In the genomic region with DNA sequence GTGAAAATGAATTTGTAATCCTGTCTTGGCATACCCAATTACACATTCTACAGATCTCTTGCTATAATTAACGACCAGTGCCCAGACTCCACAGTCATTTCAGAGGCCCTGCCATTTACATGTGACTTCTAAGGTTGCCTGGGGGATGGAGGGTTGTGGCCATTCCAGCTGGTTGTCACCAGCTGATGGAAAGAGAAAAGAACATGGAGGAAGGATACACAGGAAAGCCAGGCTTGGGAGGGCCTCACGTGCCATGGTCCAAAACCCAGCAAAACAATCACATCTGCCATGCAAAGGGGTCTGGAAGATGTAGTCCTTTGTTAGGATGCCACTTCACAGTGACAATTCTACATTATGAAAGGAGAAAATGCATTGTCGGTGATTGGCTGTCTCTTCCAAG, we compare ENCODE assay signal across 1 cellular context.
TF ChIP-seq lines count a peak whose summit lies in the region.

No MANE protein-coding gene starts in this region.

TF ChIP-seq in IMR-90, 13 proteins besides CTCF, POLR2A, EP300 and RAD21 (continued from another document):
- no peak for TF ChIP-seq RFX5 (IDR thresholded peaks at IDR 0.05; ENCODE audit: low read depth, low read length)
- no peak for TF ChIP-seq RCOR1 (IDR thresholded peaks at IDR 0.05; ENCODE audit: insufficient replicate concordance, low read length)
- TF ChIP-seq MAZ (IDR thresholded peaks at IDR 0.05; ENCODE audit: borderline replicate concordance, low read depth, low read length), result no peak
- TF ChIP-seq, protein P1, sequence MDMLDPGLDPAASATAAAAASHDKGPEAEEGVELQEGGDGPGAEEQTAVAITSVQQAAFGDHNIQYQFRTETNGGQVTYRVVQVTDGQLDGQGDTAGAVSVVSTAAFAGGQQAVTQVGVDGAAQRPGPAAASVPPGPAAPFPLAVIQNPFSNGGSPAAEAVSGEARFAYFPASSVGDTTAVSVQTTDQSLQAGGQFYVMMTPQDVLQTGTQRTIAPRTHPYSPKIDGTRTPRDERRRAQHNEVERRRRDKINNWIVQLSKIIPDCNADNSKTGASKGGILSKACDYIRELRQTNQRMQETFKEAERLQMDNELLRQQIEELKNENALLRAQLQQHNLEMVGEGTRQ (IDR thresholded peaks at IDR 0.05; ENCODE audit: low read depth, low read length), result no peak
- TF ChIP-seq CHD1 (IDR thresholded peaks at IDR 0.05; ENCODE audit: low read depth, low read length), result no peak
- TF ChIP-seq NFE2L2 (IDR thresholded peaks at IDR 0.05; ENCODE audit: low read depth, low read length), result no peak
TF ChIP-seq in IMR-90: peak in this region for 0.
